ENCODE assay signal across 8 cellular contexts in genomic region chr22:32880906-32881596, GRCh38.
DNase-seq lines count a peak whose midpoint lies in the region; ATAC-seq and TF ChIP-seq lines count a peak whose summit lies in the region.

No MANE protein-coding gene starts in this region.

- H3K36me3 ChIP-seq in cardiac muscle cell (no peaks in the 10 kb centered on the region), skeletal muscle satellite cell (ENCODE audit: insufficient read depth, low read length) (no peaks in the 10 kb centered on the region)

- H3K27me3 Mint-ChIP-seq in HFFc6 (ENCODE audit: insufficient read depth): peaks cover 44% of the 10 kb centered on the region

- no peaks in the 10 kb centered on the region for H3K27me3 ChIP-seq in cardiac muscle cell
- H3K27me3 ChIP-seq in skeletal muscle satellite cell (ENCODE audit: control insufficient read depth, insufficient read depth, low read length): no peaks in the 10 kb centered on the region

- H3K4me1 ChIP-seq in cardiac muscle cell (ENCODE audit: low read depth): peaks cover 45% of the 10 kb centered on the region
- no peaks in the 10 kb centered on the region for H3K4me1 ChIP-seq in skeletal muscle satellite cell (ENCODE audit: control insufficient read depth, insufficient read depth, low read length)

- peak overlapping the region; percentile 17 for H3K4me2 ChIP-seq in skeletal muscle satellite cell (ENCODE audit: low read length)

- no peak overlapping the region for H3K4me3 Mint-ChIP-seq in HFFc6

- TF ChIP-seq CTCF in HFFc6 (IDR thresholded peaks at IDR 0.05) (no peak), cardiac muscle cell (IDR thresholded peaks at IDR 0.05; ENCODE audit: low read depth, low read length) (no peak)

- peak overlapping the region; percentile 81 for H3K27ac ChIP-seq in cardiac muscle cell

- H3K36me3 Mint-ChIP-seq in HFFc6 (ENCODE audit: low read depth): no peaks in the 10 kb centered on the region

- no peak overlapping the region for H3K27ac Mint-ChIP-seq in HFFc6

- no peak overlapping the region for H3K9ac ChIP-seq in skeletal muscle satellite cell (ENCODE audit: low read depth, low read length)

- DNase-seq in HFFc6: peak; percentile 17
- peak; percentile 95 for DNase-seq in cardiac muscle cell (ENCODE audit: low read depth in 1 of 2, low spot score in 1 of 2)
- DNase-seq in NCI-H1436 treated with DMSO at 0.1 percent for 48 hours (lab: John Stamatoyannopoulos, UW): no peak
- no peak for DNase-seq in NOMO-1 treated with dmso at 0.1 percent for 144 hours (lab: John Stamatoyannopoulos, UW; ENCODE audit: unreplicated experiment)

- H3K4me3 ChIP-seq in cardiac muscle cell: no peak overlapping the region
- no peak overlapping the region for H3K4me3 ChIP-seq in skeletal muscle satellite cell (ENCODE audit: low read length)

- no peaks in the 10 kb centered on the region for H3K9me3 Mint-ChIP-seq in HFFc6

- ATAC-seq in SK-N-SH treated with all-trans-retinoic acid at 6 μM for 48 hours (peak; percentile 78), HG03460 (IDR thresholded peaks at IDR 0.05; ENCODE audit: unreplicated experiment) (no peak), GM21786 (IDR thresholded peaks at IDR 0.05; ENCODE audit: unreplicated experiment) (no peak)

- no peaks in the 10 kb centered on the region for H3K9me3 ChIP-seq in cardiac muscle cell (ENCODE audit: low read depth)
- H3K9me3 ChIP-seq in skeletal muscle satellite cell (replicated peaks; ENCODE audit: low read length): no peaks in the 10 kb centered on the region

- peaks cover 19% of the 10 kb centered on the region for H3K4me1 Mint-ChIP-seq in HFFc6 (ENCODE audit: low read depth)

TF ChIP-seq in SK-N-SH treated with all-trans-retinoic acid at 6 μM for 48 hours, 23 proteins besides CTCF, POLR2A, EP300 and RAD21:
- TF ChIP-seq TCF4 (CRISPR knock-in tag; IDR thresholded peaks at IDR 0.05; ENCODE audit: borderline replicate concordance) (peak; percentile 93), BACH2 (CRISPR knock-in tag; IDR thresholded peaks at IDR 0.05; ENCODE audit: borderline replicate concordance) (no peak), ZC3H10 (CRISPR knock-in tag; IDR thresholded peaks at IDR 0.05) (no peak), CREB5 (CRISPR knock-in tag; IDR thresholded peaks at IDR 0.05; ENCODE audit: low read depth) (no peak), ZNF70 (CRISPR knock-in tag; IDR thresholded peaks at IDR 0.05) (peak; percentile 63; the same call in 1 of the 2 replicates), ZNF565 (CRISPR knock-in tag; conservative IDR thresholded peaks at IDR 0.05; ENCODE audit: low read depth) (0 out of 2 replicates have a peak, but pooled peaks have one; percentile 70), CSDC2 (CRISPR knock-in tag; IDR thresholded peaks at IDR 0.05) (no peak), SNAI2 (CRISPR knock-in tag; IDR thresholded peaks at IDR 0.05) (0 out of 2 replicates have a peak, but pooled peaks have one; percentile 36), OSR1 (CRISPR knock-in tag; IDR thresholded peaks at IDR 0.05) (no peak), ISL1 (CRISPR knock-in tag; IDR thresholded peaks at IDR 0.05) (no peak), ARNTL (CRISPR knock-in tag; IDR thresholded peaks at IDR 0.05; ENCODE audit: borderline replicate concordance, low read depth) (no peak), TOX (CRISPR knock-in tag; IDR thresholded peaks at IDR 0.05; ENCODE audit: borderline replicate concordance) (no peak), ESRRG (CRISPR knock-in tag; IDR thresholded peaks at IDR 0.05) (no peak), ZNF8 (CRISPR knock-in tag; IDR thresholded peaks at IDR 0.05) (peak; percentile 34; the same call in 1 of the 2 replicates), ZFP30 (CRISPR knock-in tag; IDR thresholded peaks at IDR 0.05) (no peak), TSHZ2 (CRISPR knock-in tag; IDR thresholded peaks at IDR 0.05) (peak; percentile 99)
- TF ChIP-seq, protein P1, sequence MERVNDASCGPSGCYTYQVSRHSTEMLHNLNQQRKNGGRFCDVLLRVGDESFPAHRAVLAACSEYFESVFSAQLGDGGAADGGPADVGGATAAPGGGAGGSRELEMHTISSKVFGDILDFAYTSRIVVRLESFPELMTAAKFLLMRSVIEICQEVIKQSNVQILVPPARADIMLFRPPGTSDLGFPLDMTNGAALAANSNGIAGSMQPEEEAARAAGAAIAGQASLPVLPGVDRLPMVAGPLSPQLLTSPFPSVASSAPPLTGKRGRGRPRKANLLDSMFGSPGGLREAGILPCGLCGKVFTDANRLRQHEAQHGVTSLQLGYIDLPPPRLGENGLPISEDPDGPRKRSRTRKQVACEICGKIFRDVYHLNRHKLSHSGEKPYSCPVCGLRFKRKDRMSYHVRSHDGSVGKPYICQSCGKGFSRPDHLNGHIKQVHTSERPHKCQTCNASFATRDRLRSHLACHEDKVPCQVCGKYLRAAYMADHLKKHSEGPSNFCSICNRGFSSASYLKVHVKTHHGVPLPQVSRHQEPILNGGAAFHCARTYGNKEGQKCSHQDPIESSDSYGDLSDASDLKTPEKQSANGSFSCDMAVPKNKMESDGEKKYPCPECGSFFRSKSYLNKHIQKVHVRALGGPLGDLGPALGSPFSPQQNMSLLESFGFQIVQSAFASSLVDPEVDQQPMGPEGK (CRISPR knock-in tag; IDR thresholded peaks at IDR 0.05; ENCODE audit: borderline replicate concordance): no peak
- TF ChIP-seq, protein P2, sequence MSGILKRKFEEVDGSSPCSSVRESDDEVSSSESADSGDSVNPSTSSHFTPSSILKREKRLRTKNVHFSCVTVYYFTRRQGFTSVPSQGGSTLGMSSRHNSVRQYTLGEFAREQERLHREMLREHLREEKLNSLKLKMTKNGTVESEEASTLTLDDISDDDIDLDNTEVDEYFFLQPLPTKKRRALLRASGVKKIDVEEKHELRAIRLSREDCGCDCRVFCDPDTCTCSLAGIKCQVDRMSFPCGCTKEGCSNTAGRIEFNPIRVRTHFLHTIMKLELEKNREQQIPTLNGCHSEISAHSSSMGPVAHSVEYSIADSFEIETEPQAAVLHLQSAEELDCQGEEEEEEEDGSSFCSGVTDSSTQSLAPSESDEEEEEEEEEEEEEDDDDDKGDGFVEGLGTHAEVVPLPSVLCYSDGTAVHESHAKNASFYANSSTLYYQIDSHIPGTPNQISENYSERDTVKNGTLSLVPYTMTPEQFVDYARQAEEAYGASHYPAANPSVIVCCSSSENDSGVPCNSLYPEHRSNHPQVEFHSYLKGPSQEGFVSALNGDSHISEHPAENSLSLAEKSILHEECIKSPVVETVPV (CRISPR knock-in tag; IDR thresholded peaks at IDR 0.05): 0 out of 2 replicates have a peak, but pooled peaks have one; percentile 9

Comparison
In these comparisons a context has a peak if more than half of its experiments do, and no peak if none do; other contexts are left out.
1. DNase-seq: peak in HFFc6 (single experiment) and cardiac muscle cell (2 of 2); none in NCI-H1436 treated with DMSO at 0.1 percent for 48 hours (single experiment) and NOMO-1 treated with dmso at 0.1 percent for 144 hours (single experiment).